8 cellular contexts compared by ENCODE assay signal in genomic region chr10:35336921-35337741, GRCh38. TPM values are rescaled to one million over a fixed set of nuclear protein-coding genes. Genes with fewer than 3 reads are reported as not detected.
DNase-seq lines count a peak whose midpoint lies in the region; ATAC-seq, FAIRE-seq and TF ChIP-seq lines count a peak whose summit lies in the region.

No MANE protein-coding gene starts in this region.

- H3K9me3 ChIP-seq in HCT116 (ENCODE audit: control insufficient read depth in 1 of 2, insufficient read depth in 1 of 2, low read depth in 1 of 2, low read length in 2 of 2) (no peaks in the 10 kb centered on the region), pancreas (no peaks in the 10 kb centered on the region)

- H3K4me3 Mint-ChIP-seq in glutamatergic neuron (ENCODE audit: unreplicated experiment): peak overlapping the region; percentile 94

- H3K9me2 ChIP-seq in HCT116 (ENCODE audit: insufficient read depth): no peaks in the 10 kb centered on the region

- WGBS in pancreas, 2 donors: 0 to 1% methylated on average over 70 to 86 of the region's 86 CpGs

- H3K27ac ChIP-seq in HCT116 (ENCODE audit: low read depth, low read length): peak overlapping the region; percentile 84; the same call in 1 of the 2 replicates
- H3K27ac ChIP-seq in pancreas: peak overlapping the region in 1 of 4 donors; percentile 12

- peaks cover 33% of the 10 kb centered on the region for H3K4me1 Mint-ChIP-seq in glutamatergic neuron (ENCODE audit: low read depth, unreplicated experiment)

- peak overlapping the region; percentile 92 for H3K4me2 ChIP-seq in HCT116 (ENCODE audit: low read length)

- peak overlapping the region; percentile 92 for H3K27ac Mint-ChIP-seq in glutamatergic neuron (ENCODE audit: unreplicated experiment)

- TF ChIP-seq CTCF in HCT116 (IDR thresholded peaks at IDR 0.05 in 2 of 3, conservative IDR thresholded peaks at IDR 0.05 in 1 of 3; ENCODE audit: borderline replicate concordance in 1 of 3, insufficient read depth in 1 of 3, low read depth in 2 of 3, low read length in 2 of 3) (no peak), glutamatergic neuron (IDR thresholded peaks at IDR 0.05; ENCODE audit: partially characterized antibody, unreplicated experiment) (no peak), pancreas (IDR thresholded peaks at IDR 0.05) (no peak)

- peaks cover 24% of the 10 kb centered on the region; the same call in 1 of the 2 replicates for H4K20me1 ChIP-seq in HCT116 (ENCODE audit: insufficient read depth)

- no peaks in the 10 kb centered on the region for H3K27me3 ChIP-seq in HCT116 (ENCODE audit: insufficient read depth, low read length)
- no peaks in the 10 kb centered on the region for H3K27me3 ChIP-seq in pancreas

- TF ChIP-seq RAD21 in HCT116 (IDR thresholded peaks at IDR 0.05; ENCODE audit: low read depth): no peak

- peaks cover 21% of the 10 kb centered on the region for H3K27me3 Mint-ChIP-seq in glutamatergic neuron (ENCODE audit: unreplicated experiment)

- TF ChIP-seq POLR2A in HCT116 (IDR thresholded peaks at IDR 0.05; ENCODE audit: borderline replicate concordance, extremely low read depth, insufficient read depth, insufficient read length): no peak

- POLR2A ChIA-PET in HCT116 (lab: Charles Lee): no interaction called here

- BruUV-seq in HCT116 (replicated peaks; lab: Mats Ljungman, UMichigan): no TSS peak

- intact Hi-C loops in HCT116 (cut with micrococcal nuclease) (loop anchor here (2.0 to 5.0 kb wide), 3 partner anchors 14 to 225 kb away; partner anchors contain the start of gene CREM), pancreas (cut with DNase I) (no loop called here)

- H3K9ac ChIP-seq in HCT116 (ENCODE audit: low read length): peak overlapping the region; percentile 75

- no peak for FAIRE-seq in pancreas (lab: Jason Lieb, UNC)

- H3K36me3 ChIP-seq in HCT116 (ENCODE audit: control insufficient read depth in 1 of 2, insufficient read depth in 2 of 2, low read length in 2 of 2) (no peaks in the 10 kb centered on the region; a peak in 1 of 4 replicates), pancreas (no peaks in the 10 kb centered on the region)

- H2AFZ ChIP-seq in HCT116 (ENCODE audit: low read depth, low read length, poor library complexity, severe bottlenecking): no peak overlapping the region

- peak overlapping the region; percentile 68 to 87 for H3K4me3 ChIP-seq in HCT116 (replicated peaks in 1 of 2; ENCODE audit: low read depth in 1 of 2, low read length in 2 of 2)
- H3K4me3 ChIP-seq in pancreas: peak overlapping the region; percentile 79 to 88 (median 86)

- ATAC-seq in HCT116: peak; percentile 37
- peak; percentile 29 to 47 (median 34) for ATAC-seq in pancreas
- ATAC-seq in GM18517 (IDR thresholded peaks at IDR 0.05; ENCODE audit: unreplicated experiment): no peak

- peaks cover 85% of the 10 kb centered on the region for H3K79me2 ChIP-seq in HCT116 (ENCODE audit: insufficient read depth, low read length)

- no peaks in the 10 kb centered on the region for H3K36me3 Mint-ChIP-seq in glutamatergic neuron (ENCODE audit: unreplicated experiment)

- H3K4me1 ChIP-seq in HCT116 (ENCODE audit: control insufficient read depth in 1 of 2, insufficient read depth in 2 of 2, low read length in 2 of 2) (peaks cover 19 to 54% of the 10 kb centered on the region in 2 experiments), pancreas (peaks cover 16 to 27% (median 26%) of the 10 kb centered on the region in 3 donors)

- DNase-seq in ELR (ENCODE audit: low read depth) (peak; percentile 62), HCT116 (ENCODE audit: low read depth, low spot score) (no peak), NCI-H69 (lab: John Stamatoyannopoulos, UW) (peak; percentile 67), glutamatergic neuron (peak; percentile 62), pancreas (peak; percentile 24 to 86 (median 52)), NCI-H226 (no peak)
- DNase-seq in activated naive CD4-positive, alpha-beta T cell treated with Interleukin-2 at 50 U/mL for 16 hours: peak; percentile 41

- peaks cover 28% of the 10 kb centered on the region for H3K9me3 Mint-ChIP-seq in glutamatergic neuron (ENCODE audit: unreplicated experiment)

- CTCF ChIA-PET in HCT116 (lab: Charles Lee): no interaction called here

- RAD21 ChIA-PET in HCT116 (lab: Charles Lee; ENCODE audit: low non-redundant PET in 1 of 2, low total read pairs in 2 of 2, uncharacterized antibody in 2 of 2, unreplicated experiment in 2 of 2): no interaction called here

TF ChIP-seq in HCT116, 20 proteins besides CTCF, POLR2A, EP300 and RAD21:
- TF ChIP-seq EGR1 (IDR thresholded peaks at IDR 0.05; ENCODE audit: low read depth) (peak; percentile 65; the same call in 1 of the 2 replicates), SRF (IDR thresholded peaks at IDR 0.05; ENCODE audit: low read depth) (no peak), CEBPB (IDR thresholded peaks at IDR 0.05; ENCODE audit: low read depth) (no peak), JUND (IDR thresholded peaks at IDR 0.05) (no peak), YY1 (IDR thresholded peaks at IDR 0.05; ENCODE audit: extremely low read depth, insufficient replicate concordance, low read depth, low read length) (no peak), EZH2 (IDR thresholded peaks at IDR 0.05) (no peak), CBX3 (IDR thresholded peaks at IDR 0.05; ENCODE audit: low read depth) (no peak), TCF7L2 (IDR thresholded peaks at IDR 0.05; ENCODE audit: borderline replicate concordance, extremely low read depth, insufficient read depth, insufficient read length) (no peak), POLR2AphosphoS5 (IDR thresholded peaks at IDR 0.05; ENCODE audit: low read depth, low read length) (no peak), ZBTB33 (IDR thresholded peaks at IDR 0.05; ENCODE audit: extremely low read depth, insufficient replicate concordance, low read length) (no peak), SIN3A (IDR thresholded peaks at IDR 0.05; ENCODE audit: low read depth) (no peak), REST (IDR thresholded peaks at IDR 0.05; ENCODE audit: low read depth) (no peak), ZNF274 (IDR thresholded peaks at IDR 0.05; ENCODE audit: low read depth, low read length) (no peak), EZH2phosphoT487 (IDR thresholded peaks at IDR 0.05; ENCODE audit: borderline replicate concordance) (no peak), SP1 (IDR thresholded peaks at IDR 0.05; ENCODE audit: low read depth) (no peak), FOSL1 (IDR thresholded peaks at IDR 0.05; ENCODE audit: low read depth) (no peak), ZFX (IDR thresholded peaks at IDR 0.05) (peak; percentile 34; the same call in 1 of the 2 replicates), ELF1 (IDR thresholded peaks at IDR 0.05; ENCODE audit: borderline replicate concordance, low read depth) (no peak)
- TF ChIP-seq, protein P1, sequence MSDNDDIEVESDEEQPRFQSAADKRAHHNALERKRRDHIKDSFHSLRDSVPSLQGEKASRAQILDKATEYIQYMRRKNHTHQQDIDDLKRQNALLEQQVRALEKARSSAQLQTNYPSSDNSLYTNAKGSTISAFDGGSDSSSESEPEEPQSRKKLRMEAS (IDR thresholded peaks at IDR 0.05): peak; percentile 13; the same call in 1 of the 2 replicates
- TF ChIP-seq, protein P2, sequence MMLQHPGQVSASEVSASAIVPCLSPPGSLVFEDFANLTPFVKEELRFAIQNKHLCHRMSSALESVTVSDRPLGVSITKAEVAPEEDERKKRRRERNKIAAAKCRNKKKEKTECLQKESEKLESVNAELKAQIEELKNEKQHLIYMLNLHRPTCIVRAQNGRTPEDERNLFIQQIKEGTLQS (IDR thresholded peaks at IDR 0.05): no peak

RNA-seq across cellular contexts. Expression of gene CCNY, which starts 0.8 kb away (rescaled TPM):
- total RNA-seq in HCT116 (2021; ENCODE audit: unreplicated experiment) (62.2 TPM), glutamatergic neuron (ENCODE audit: unreplicated experiment) (219 TPM), pancreas (10 to 100 TPM; 24.7 to 41.7 (median 29.9) TPM)
- polyA plus RNA-seq in HCT116 (2012): 40.6 and 42.8 TPM in 2 replicates
- polyA plus RNA-seq in pancreas: 10 to 100 TPM; 10.6 to 14.9 TPM

Comparison
In these comparisons a context has a peak if more than half of its experiments do, and no peak if none do; other contexts are left out.
1. DNase-seq: peak in ELR (single experiment), NCI-H69 (single experiment), activated naive CD4-positive, alpha-beta T cell treated with Interleukin-2 at 50 U/mL for 16 hours (single experiment), glutamatergic neuron (single experiment) and pancreas (6 of 6); none in HCT116 (single experiment) and NCI-H226 (single experiment).